In genomic region chr2:60556998-60557955, GRCh38 we compare ENCODE assay signal across 8 cellular contexts. TPM values are rescaled to one million over a fixed set of nuclear protein-coding genes. Genes with fewer than 3 reads are reported as not detected.
DNase-seq lines count a peak whose midpoint lies in the region; ATAC-seq and TF ChIP-seq lines count a peak whose summit lies in the region.

No MANE protein-coding gene starts in this region.

- TF ChIP-seq CTCF in cardiac muscle cell (IDR thresholded peaks at IDR 0.05; ENCODE audit: low read depth, low read length) = no peak
- no peak for TF ChIP-seq CTCF in Peyer's patch (IDR thresholded peaks at IDR 0.05)
- TF ChIP-seq CTCF in glutamatergic neuron (IDR thresholded peaks at IDR 0.05; ENCODE audit: partially characterized antibody, unreplicated experiment) = no peak

- no peak overlapping the region for H3K27ac Mint-ChIP-seq in glutamatergic neuron (ENCODE audit: unreplicated experiment)

- peak overlapping the region; percentile 81 for H3K4me3 Mint-ChIP-seq in glutamatergic neuron (ENCODE audit: unreplicated experiment)

- H3K9me3 ChIP-seq in cardiac muscle cell (ENCODE audit: low read depth) (no peaks in the 10 kb centered on the region), Peyer's patch (no peaks in the 10 kb centered on the region), thymus (ENCODE audit: control insufficient read depth) (no peaks in the 10 kb centered on the region)

- peaks cover 4% of the 10 kb centered on the region for H3K36me3 Mint-ChIP-seq in glutamatergic neuron (ENCODE audit: unreplicated experiment)

- TF ChIP-seq POLR2A in Peyer's patch (IDR thresholded peaks at IDR 0.05) = no peak

- WGBS in thymus = under 1% methylated on average over 28 of the region's 28 CpGs

- peaks cover 7% of the 10 kb centered on the region for H3K27me3 Mint-ChIP-seq in glutamatergic neuron (ENCODE audit: unreplicated experiment)

- ATAC-seq in left cardiac atrium (no peak), HG03159 (IDR thresholded peaks at IDR 0.05; ENCODE audit: unreplicated experiment) (no peak), GM21619 (IDR thresholded peaks at IDR 0.05; ENCODE audit: unreplicated experiment) (no peak)

- H3K27me3 ChIP-seq in cardiac muscle cell (peaks cover 58% of the 10 kb centered on the region), Peyer's patch (peaks cover 0 to 8% of the 10 kb centered on the region in 2 donors), thymus (ENCODE audit: control insufficient read depth, insufficient read depth) (peaks cover 2% of the 10 kb centered on the region)

- peaks cover 3% of the 10 kb centered on the region for H3K4me1 ChIP-seq in cardiac muscle cell (ENCODE audit: low read depth)
- H3K4me1 ChIP-seq in Peyer's patch = peaks cover 0 to 34% (median 0%) of the 10 kb centered on the region in 4 donors
- H3K4me1 ChIP-seq in thymus (ENCODE audit: control insufficient read depth, insufficient read depth, low read length) = peaks cover 8% of the 10 kb centered on the region

- H3K36me3 ChIP-seq in cardiac muscle cell (no peaks in the 10 kb centered on the region), Peyer's patch (no peaks in the 10 kb centered on the region), thymus (ENCODE audit: control insufficient read depth, insufficient read depth) (no peaks in the 10 kb centered on the region)

- intact Hi-C loops in left cardiac atrium (cut with DNase I) = loop anchor here (5.0 to 10.0 kb wide), 2 partner anchors 222 to 1250 kb away; no protein-coding TSS in a partner anchor

- H3K4me1 Mint-ChIP-seq in glutamatergic neuron (ENCODE audit: low read depth, unreplicated experiment) = peaks cover 8% of the 10 kb centered on the region

- H3K27ac ChIP-seq in cardiac muscle cell = no peak overlapping the region
- H3K27ac ChIP-seq in Peyer's patch = peak overlapping the region in 3 of 4 donors; percentile 34 to 92 (median 83)
- no peak overlapping the region for H3K27ac ChIP-seq in thymus (ENCODE audit: low read depth)

- H3K4me3 ChIP-seq in cardiac muscle cell (peak overlapping the region; percentile 12), Peyer's patch (peak overlapping the region; percentile 29 to 44 (median 35)), thymus (ENCODE audit: low read length) (peak overlapping the region; percentile 93)

- H3K9me3 Mint-ChIP-seq in glutamatergic neuron (ENCODE audit: unreplicated experiment) = peaks cover 4% of the 10 kb centered on the region

- peak in 1 of 2 donors; percentile 15 for DNase-seq in cardiac muscle cell (ENCODE audit: low read depth in 1 of 2, low spot score in 1 of 2)
- DNase-seq in left cardiac atrium = no peak
- DNase-seq in Peyer's patch = peak in 2 of 3 donors; percentile 40 to 55
- DNase-seq in glutamatergic neuron = no peak
- DNase-seq in superior temporal gyrus (ENCODE audit: extremely low spot score) = no peak

RNA-seq across cellular contexts. Expression of gene BCL11A, which starts 3.8 kb away (rescaled TPM):
- total RNA-seq in cardiac muscle cell (15.7 and 17.1 TPM in 2 replicates), left cardiac atrium (1 to 10 TPM; 4.5 to 4.7 TPM), Peyer's patch (10 to 100 TPM; 35.4 to 94.9 (median 68.8) TPM), glutamatergic neuron (ENCODE audit: unreplicated experiment) (29.1 TPM)
- polyA plus RNA-seq in cardiac muscle cell (19.8 and 20.7 TPM in 2 replicates), thymus (33.6 TPM)

Comparison
In these comparisons a context has a peak if more than half of its experiments do, and no peak if none do; other contexts are left out.
1. DNase-seq: peak in Peyer's patch (2 of 3); none in left cardiac atrium (single experiment), glutamatergic neuron (single experiment) and superior temporal gyrus (single experiment).
2. H3K27ac ChIP-seq: peak in Peyer's patch (3 of 4); none in cardiac muscle cell (single experiment) and thymus (single experiment).
3. H3K4me3 ChIP-seq: peak in every context shown above with its lines; median percentile 93 in thymus; 35 in Peyer's patch; 12 in cardiac muscle cell.